Comparison of ENCODE assay signal across 8 cellular contexts in the genomic region with DNA sequence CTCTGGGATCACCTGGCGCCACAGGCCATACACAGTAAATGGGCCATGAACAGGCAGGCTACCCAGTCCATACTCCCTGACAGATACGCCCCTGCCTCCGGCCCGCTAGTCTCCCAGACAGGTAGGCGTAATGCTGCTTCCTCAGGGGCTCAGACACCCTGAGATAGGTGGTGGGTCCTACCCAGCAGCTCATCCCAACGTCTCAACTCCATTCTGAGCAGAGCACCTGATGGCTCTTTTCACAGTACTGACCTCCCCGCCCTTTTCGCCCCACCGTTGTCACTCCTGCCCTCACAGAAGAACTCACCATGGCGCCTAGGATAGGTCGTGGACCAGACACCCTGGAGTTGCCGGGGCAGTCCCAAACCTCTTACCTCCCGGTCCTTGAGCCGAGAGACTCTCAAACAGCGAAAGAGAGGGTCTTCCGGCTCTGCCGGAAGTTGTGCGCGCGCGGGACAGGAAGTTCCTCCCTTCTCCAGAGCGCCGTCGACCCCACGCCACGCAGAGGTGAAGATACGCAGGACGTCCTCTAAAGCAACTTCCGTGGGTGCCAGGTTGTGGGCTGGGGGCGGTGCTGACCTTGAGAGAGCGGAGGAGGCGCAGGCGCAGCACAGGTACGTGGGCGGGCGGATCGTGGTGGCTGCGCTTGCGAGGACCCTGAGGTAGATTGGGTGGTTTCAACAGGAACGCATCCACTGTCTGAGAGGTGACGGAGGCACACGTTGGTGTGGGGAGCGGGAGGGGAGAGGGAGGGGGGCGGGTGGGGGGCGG. TPM values are rescaled to one million over a fixed set of nuclear protein-coding genes. Genes with fewer than 3 reads are reported as not detected.
DNase-seq lines count a peak whose midpoint lies in the region; ATAC-seq and TF ChIP-seq lines count a peak whose summit lies in the region.

A gene (minus strand): TSS at position 432 of the 771 bp plus-strand sequence. CDS start 122 bp downstream, at position 310.

- intact Hi-C loops in colonic mucosa (cut with DNase I) (no loop called here), left colon (cut with DNase I, micrococcal nuclease) (no loop called here)

- peak within 1 kb of the TSS; percentile 73 to 96 (median 85) for H3K4me3 ChIP-seq in BLaER1 treated with 17β-estradiol and CSF1 and Interleukin-3, amounts not matched to agents 10 nM and 100 nM
- H3K4me3 ChIP-seq in colonic mucosa = peak within 1 kb of the TSS; percentile 61

- ATAC-seq in GM19328 (IDR thresholded peaks at IDR 0.05; ENCODE audit: unreplicated experiment) (peak; percentile 99), HG03469 (IDR thresholded peaks at IDR 0.05; ENCODE audit: unreplicated experiment) (peak; percentile 99), left colon (peak; percentile 99)

- peaks cover 33 to 58% (median 47%) of the 10 kb centered on the region in 11 experiments for H3K36me3 ChIP-seq in BLaER1 treated with 17β-estradiol and CSF1 and Interleukin-3, amounts not matched to agents 10 nM and 100 nM
- no peaks in the 10 kb centered on the region for H3K36me3 ChIP-seq in colonic mucosa

- peak within 1 kb of the TSS; percentile 70 to 85 (median 77) for H3K27ac ChIP-seq in BLaER1 treated with 17β-estradiol and CSF1 and Interleukin-3, amounts not matched to agents 10 nM and 100 nM
- peak within 1 kb of the TSS; percentile 72 for H3K27ac ChIP-seq in colonic mucosa

- H4K20me1 ChIP-seq in BLaER1 treated with 17β-estradiol and CSF1 and Interleukin-3, amounts not matched to agents 10 nM and 100 nM = peaks cover 0 to 6% (median 0%) of the 10 kb centered on the region in 11 experiments; a peak in 1 of 22 replicates

- peak within 1 kb of the TSS; percentile 73 to 87 (median 80) for H3K9ac ChIP-seq in BLaER1 treated with 17β-estradiol and CSF1 and Interleukin-3, amounts not matched to agents 10 nM and 100 nM
- peak within 1 kb of the TSS; percentile 68 to 97 for H3K9ac ChIP-seq in colonic mucosa (ENCODE audit: low read depth in 2 of 2, low read length in 2 of 2)

- H3K9me3 ChIP-seq in BLaER1 treated with 17β-estradiol and CSF1 and Interleukin-3, amounts not matched to agents 10 nM and 100 nM (replicated peaks in 1 of 11) = peaks cover 10 to 35% (median 27%) of the 10 kb centered on the region in 11 experiments
- no peaks in the 10 kb centered on the region for H3K9me3 ChIP-seq in colonic mucosa

- no peaks in the 10 kb centered on the region for H3K27me3 ChIP-seq in BLaER1 treated with 17β-estradiol and CSF1 and Interleukin-3, amounts not matched to agents 10 nM and 100 nM
- no peaks in the 10 kb centered on the region for H3K27me3 ChIP-seq in colonic mucosa

- peak; percentile 92 to 97 for DNase-seq in NCI-H526 (lab: John Stamatoyannopoulos, UW)
- peak; percentile 95 to 97 for DNase-seq in activated CD4-positive, alpha-beta T cell treated with anti-CD3 and anti-CD28 coated beads for 4 hours
- DNase-seq in colonic mucosa = peak; percentile 95
- peak; percentile 95 to 96 for DNase-seq in left colon
- peak; percentile 88 to 93 for DNase-seq in stimulated activated CD4-positive, alpha-beta T cell treated with anti-CD3 and anti-CD28 coated beads, Interleukin-1b, Interleukin-23, amount 100 ng/mL, for 4 hours (ENCODE audit: low read depth in 2 of 2)

- H3K4me2 ChIP-seq in BLaER1 treated with 17β-estradiol and CSF1 and Interleukin-3, amounts not matched to agents 10 nM and 100 nM = peak within 1 kb of the TSS; percentile 85 to 95 (median 89)

- peaks cover 25 to 38% (median 29%) of the 10 kb centered on the region in 10 experiments for H3K4me1 ChIP-seq in BLaER1 treated with 17β-estradiol and CSF1 and Interleukin-3, amounts not matched to agents 10 nM and 100 nM
- no peaks in the 10 kb centered on the region for H3K4me1 ChIP-seq in colonic mucosa

- TF ChIP-seq CTCF in colonic mucosa (IDR thresholded peaks at IDR 0.05) = no peak

RNA-seq across cellular contexts. Expression of the gene that starts here (rescaled TPM):
- total RNA-seq in colonic mucosa (10 to 100 TPM; 18.6 to 20.8 TPM), left colon (10 to 100 TPM; 23.7 to 28.3 TPM)

Comparison
In these comparisons a context has a peak if more than half of its experiments do, and no peak if none do; other contexts are left out.
1. Peak in every context shown above with its lines: DNase-seq, ATAC-seq, H3K4me3 ChIP-seq and H3K27ac ChIP-seq.